In the genomic region with DNA sequence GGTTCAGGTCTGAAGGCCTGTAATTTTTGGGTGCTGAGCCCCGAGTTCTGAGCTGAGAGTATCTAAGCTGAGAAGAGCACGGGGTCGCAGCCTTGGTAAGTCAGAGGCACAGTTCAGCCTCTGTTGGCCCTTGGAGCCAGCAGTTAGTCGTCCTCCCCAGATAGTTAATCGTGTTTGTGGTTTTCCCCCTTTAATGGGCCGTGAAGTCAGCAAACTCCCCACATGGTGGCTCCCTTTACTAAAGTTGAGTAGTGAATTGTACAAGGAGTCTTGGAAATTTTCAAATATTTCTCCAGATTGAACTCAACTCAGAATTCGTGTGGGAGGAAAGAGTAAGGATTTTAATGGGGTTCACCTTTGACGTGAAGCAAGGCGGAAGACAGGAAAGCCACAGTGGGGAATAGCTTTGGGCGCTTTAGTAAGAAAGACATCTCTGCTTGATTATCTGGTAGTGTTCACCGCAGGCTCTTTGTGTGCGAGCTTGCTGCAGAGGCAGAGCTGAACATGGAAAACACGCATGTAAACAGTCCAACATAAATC, we compare ENCODE assay signal across 13 cellular contexts. TPM values are rescaled to one million over a fixed set of nuclear protein-coding genes. Genes with fewer than 3 reads are reported as not detected.
DNase-seq lines count a peak whose midpoint lies in the region; ATAC-seq, FAIRE-seq and TF ChIP-seq lines count a peak whose summit lies in the region.
"Had no signal": no experiment of that assay in that cellular context is flagged by ENCODE, and none has a peak within 500 bp of the region (broad histone marks: within the 10 kb centered on the region; RNA-seq: fewer than 3 reads in every experiment).

No MANE protein-coding gene starts in this region.

- peaks cover 6% of the 10 kb centered on the region for H3K36me3 Mint-ChIP-seq in activated CD4-positive, alpha-beta T cell treated with anti-CD3 and anti-CD28 coated beads, Interleukin-2, amount 10 ng/mL, durations not matched to agents 24 days and 14 days (ENCODE audit: low read depth)
- H3K36me3 Mint-ChIP-seq: stimulated activated memory B cell treated with anti-CD40 and anti-IgM and Interleukin-4, amounts not matched to agents 10 μg/mL and 1 μg/mL and 100 μg/mL, for 72 hours had no signal

- H3K27me3 ChIP-seq in cardiac muscle cell (peaks cover 88% of the 10 kb centered on the region), heart right ventricle (peaks cover 30 to 98% (median 84%) of the 10 kb centered on the region in 7 donors)

- H3K4me3 ChIP-seq in cardiac muscle cell (no peak overlapping the region), heart right ventricle (no peak overlapping the region)

- peak; percentile 57 for TF ChIP-seq CTCF in cardiac muscle cell (IDR thresholded peaks at IDR 0.05; ENCODE audit: low read depth, low read length)
- peak in 3 of 9 donors; percentile 9 to 15 (median 9) for TF ChIP-seq CTCF in heart right ventricle (IDR thresholded peaks at IDR 0.05)
- TF ChIP-seq CTCF in GM20000 (IDR thresholded peaks at IDR 0.05; ENCODE audit: extremely low read depth, missing control alignments) = no peak

- H3K4me1 ChIP-seq in cardiac muscle cell (ENCODE audit: low read depth) (no peaks in the 10 kb centered on the region), heart right ventricle (peaks cover 6 to 28% (median 22%) of the 10 kb centered on the region in 9 donors)

- no peak for ATAC-seq in heart right ventricle
- no peak for ATAC-seq in HG03460 (IDR thresholded peaks at IDR 0.05; ENCODE audit: unreplicated experiment)
- ATAC-seq: activated T-cell treated with anti-CD3 and anti-CD28 coated beads, Interleukin-2, amount 50 U/mL, for 4 hours; left cardiac atrium; stimulated activated memory B cell treated with anti-CD40 and anti-IgM and Interleukin-4, amounts not matched to agents 10 μg/mL and 1 μg/mL and 100 μg/mL, for 72 hours had no signal

- H3K4me3 Mint-ChIP-seq in activated CD4-positive, alpha-beta T cell treated with anti-CD3 and anti-CD28 coated beads, Interleukin-2, amount 10 ng/mL, durations not matched to agents 24 days and 14 days = no peak overlapping the region
- H3K4me3 Mint-ChIP-seq: activated T-cell treated with anti-CD3 and anti-CD28 coated beads, Interleukin-2, amount 50 U/mL, for 4 hours; stimulated activated memory B cell treated with anti-CD40 and anti-IgM and Interleukin-4, amounts not matched to agents 10 μg/mL and 1 μg/mL and 100 μg/mL, for 72 hours had no signal

- 31 to 38% methylated on average over 13 of the region's 13 CpGs for WGBS in heart right ventricle, 2 donors

- intact Hi-C loops in heart right ventricle (cut with DNase I) = no loop called here
- intact Hi-C loops in activated CD4-positive, alpha-beta T cell treated with anti-CD3 and anti-CD28 coated beads, Interleukin-2, amount 10 ng/mL, durations not matched to agents 24 days and 14 days (cut with micrococcal nuclease) = no loop called here

- FAIRE-seq in urothelium cell line (lab: Jason Lieb, UNC) = peak; percentile 93

- peaks cover 4% of the 10 kb centered on the region for H3K4me1 Mint-ChIP-seq in activated CD4-positive, alpha-beta T cell treated with anti-CD3 and anti-CD28 coated beads, Interleukin-2, amount 10 ng/mL, durations not matched to agents 24 days and 14 days
- H3K4me1 Mint-ChIP-seq: stimulated activated memory B cell treated with anti-CD40 and anti-IgM and Interleukin-4, amounts not matched to agents 10 μg/mL and 1 μg/mL and 100 μg/mL, for 72 hours had no signal

- H3K36me3 ChIP-seq in cardiac muscle cell (no peaks in the 10 kb centered on the region), heart right ventricle (no peaks in the 10 kb centered on the region)

- peaks cover 58% of the 10 kb centered on the region for H3K27me3 Mint-ChIP-seq in activated CD4-positive, alpha-beta T cell treated with anti-CD3 and anti-CD28 coated beads, Interleukin-2, amount 10 ng/mL, durations not matched to agents 24 days and 14 days

- peaks cover 19% of the 10 kb centered on the region for H3K9me3 Mint-ChIP-seq in activated CD4-positive, alpha-beta T cell treated with anti-CD3 and anti-CD28 coated beads, Interleukin-2, amount 10 ng/mL, durations not matched to agents 24 days and 14 days
- H3K9me3 Mint-ChIP-seq: activated T-cell treated with anti-CD3 and anti-CD28 coated beads, Interleukin-2, amount 50 U/mL, for 4 hours; stimulated activated memory B cell treated with anti-CD40 and anti-IgM and Interleukin-4, amounts not matched to agents 10 μg/mL and 1 μg/mL and 100 μg/mL, for 72 hours had no signal

- H3K27ac ChIP-seq in cardiac muscle cell (no peak overlapping the region), heart right ventricle (no peak overlapping the region)

- H3K9me3 ChIP-seq in cardiac muscle cell (ENCODE audit: low read depth) = no peaks in the 10 kb centered on the region
- no peaks in the 10 kb centered on the region for H3K9me3 ChIP-seq in heart right ventricle

- peak in 1 of 2 donors; percentile 69 for DNase-seq in cardiac muscle cell (ENCODE audit: low read depth in 1 of 2, low spot score in 1 of 2)
- DNase-seq in heart right ventricle = no peak
- peak; percentile 42 to 58 for DNase-seq in NCI-H446 (lab: John Stamatoyannopoulos, UW)
- peak; percentile 32 for DNase-seq in cerebellum (ENCODE audit: low spot score)
- DNase-seq in urothelium cell line (ENCODE audit: low spot score) = peak; percentile 59
- no peak for DNase-seq in activated CD4-positive, alpha-beta T cell treated with anti-CD3 and anti-CD28 coated beads, Interleukin-2, amount 10 ng/mL, durations not matched to agents 24 days and 14 days
- DNase-seq in GM20000 (ENCODE audit: low spot score) = no peak
- DNase-seq: activated T-cell treated with anti-CD3 and anti-CD28 coated beads, Interleukin-2, amount 50 U/mL, for 4 hours; AML-193; left cardiac atrium had no signal

- no peak overlapping the region for H3K27ac Mint-ChIP-seq in activated CD4-positive, alpha-beta T cell treated with anti-CD3 and anti-CD28 coated beads, Interleukin-2, amount 10 ng/mL, durations not matched to agents 24 days and 14 days
- H3K27ac Mint-ChIP-seq: stimulated activated memory B cell treated with anti-CD40 and anti-IgM and Interleukin-4, amounts not matched to agents 10 μg/mL and 1 μg/mL and 100 μg/mL, for 72 hours had no signal

RNA-seq across cellular contexts. Expression of a gene that starts 2.4 kb away (rescaled TPM):
- 0.04 TPM in 1 of 2 replicates, not detected in the other for total RNA-seq in cardiac muscle cell
- not detected in 2 replicates for polyA plus RNA-seq in cardiac muscle cell
- total RNA-seq in heart right ventricle = 1 to 10 TPM in 1 of 10 donors, under 1 TPM in 7, not detected in 2; 0.09 to 2.7 (median 0.17) TPM
- polyA plus RNA-seq in heart right ventricle = under 1 TPM; 0.13 to 0.29 TPM
- 23.3 TPM for total RNA-seq in cerebellum
- total RNA-seq in activated CD4-positive, alpha-beta T cell treated with anti-CD3 and anti-CD28 coated beads, Interleukin-2, amount 10 ng/mL, durations not matched to agents 24 days and 14 days = not detected in 2 replicates
- total RNA-seq: activated T-cell treated with anti-CD3 and anti-CD28 coated beads, Interleukin-2, amount 50 U/mL, for 4 hours; T-helper 1 cell treated with Interleukin-12 subunit alpha and Interleukin-12 subunit beta and Interleukin-4 antibody, amounts not matched to agents 30 ng/mL and 1 ng/mL, for 36 hours had no signal

Comparison
In these comparisons a context has a peak if more than half of its experiments do, and no peak if none do; other contexts are left out.
1. DNase-seq: peak in NCI-H446 (2 of 2), cerebellum (single experiment) and urothelium cell line (single experiment); none in heart right ventricle (0 of 2), activated CD4-positive, alpha-beta T cell treated with anti-CD3 and anti-CD28 coated beads, Interleukin-2, amount 10 ng/mL, durations not matched to agents 24 days and 14 days (single experiment) and GM20000 (single experiment).